1 cellular context compared by ENCODE assay signal in genomic region chr1:59409525-59409924, GRCh38.
TF ChIP-seq lines count a peak whose summit lies in the region.

No MANE protein-coding gene starts in this region.

TF ChIP-seq in GM12878, 131 proteins besides CTCF, POLR2A, EP300 and RAD21 (continued from another document):
- TF ChIP-seq RELB (IDR thresholded peaks at IDR 0.05; ENCODE audit: low read depth) (0 out of 2 replicates have a peak, but pooled peaks have one; percentile 24), BRCA1 (IDR thresholded peaks at IDR 0.05; ENCODE audit: low read depth, low read length) (no peak), ELK1 (IDR thresholded peaks at IDR 0.05; ENCODE audit: low read depth, low read length) (no peak), MTA3 (IDR thresholded peaks at IDR 0.05; ENCODE audit: borderline replicate concordance, low read length) (no peak), ZNF24 (IDR thresholded peaks at IDR 0.05) (no peak), NR2C2 (IDR thresholded peaks at IDR 0.05; ENCODE audit: borderline replicate concordance, control insufficient read depth, insufficient read length, low read depth) (no peak), RUNX3 (IDR thresholded peaks at IDR 0.05; ENCODE audit: low read length) (peak; percentile 28; the same call in 1 of the 2 replicates)
